In the genomic region with DNA sequence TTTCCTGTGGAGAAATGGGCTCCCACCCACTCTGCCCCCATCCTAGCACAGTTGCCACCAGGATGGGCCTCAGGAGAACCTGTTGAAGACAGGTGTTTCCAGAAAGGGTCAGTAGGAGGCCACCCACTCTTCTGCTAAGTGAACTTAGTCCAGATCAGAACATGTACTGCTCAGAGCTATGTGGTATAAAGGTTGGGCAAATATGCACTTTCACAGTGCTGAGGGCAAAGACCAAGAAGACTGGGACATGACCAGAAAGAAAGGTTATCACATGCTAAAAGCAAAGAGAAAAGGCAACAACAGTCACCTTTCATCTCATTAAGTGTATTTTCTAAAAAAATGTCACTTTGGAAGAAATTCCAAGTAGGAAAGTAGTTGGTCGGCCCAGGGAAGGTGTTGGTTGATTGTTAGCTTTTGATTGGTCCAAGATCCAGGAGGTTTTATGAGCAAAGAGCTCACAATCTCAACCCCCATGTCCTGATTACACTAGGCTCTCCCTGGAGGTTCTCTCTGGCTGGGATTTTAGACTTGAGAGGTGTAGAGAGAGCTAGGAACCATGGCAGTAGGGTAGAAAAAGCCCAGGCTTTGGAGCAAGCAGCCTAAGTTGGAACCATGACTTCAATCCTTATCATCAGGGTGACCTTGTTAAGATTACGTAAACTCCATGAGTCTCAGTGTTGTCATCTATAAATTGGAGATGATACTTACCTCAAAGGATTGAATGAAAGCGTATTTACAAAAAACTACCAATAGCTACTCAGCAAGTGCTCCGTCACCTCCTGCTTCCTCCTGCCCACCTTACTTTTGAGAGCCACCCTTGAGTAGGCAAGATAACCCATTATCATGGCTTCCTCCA, we compare ENCODE assay signal across 1 cellular context.
TF ChIP-seq lines count a peak whose summit lies in the region.

No MANE protein-coding gene starts in this region.

TF ChIP-seq in WTC11, 78 proteins besides CTCF, POLR2A, EP300 and RAD21 (continued from another document):
- no peak for TF ChIP-seq CDX4 (CRISPR knock-in tag; IDR thresholded peaks at IDR 0.05; ENCODE audit: borderline replicate concordance)
- 0 out of 2 replicates have a peak, but pooled peaks have one; percentile 28 for TF ChIP-seq GABPB1 (CRISPR knock-in tag; IDR thresholded peaks at IDR 0.05)
- TF ChIP-seq ZBTB21 (CRISPR knock-in tag; IDR thresholded peaks at IDR 0.05; ENCODE audit: borderline replicate concordance) = no peak
- TF ChIP-seq, protein P1, sequence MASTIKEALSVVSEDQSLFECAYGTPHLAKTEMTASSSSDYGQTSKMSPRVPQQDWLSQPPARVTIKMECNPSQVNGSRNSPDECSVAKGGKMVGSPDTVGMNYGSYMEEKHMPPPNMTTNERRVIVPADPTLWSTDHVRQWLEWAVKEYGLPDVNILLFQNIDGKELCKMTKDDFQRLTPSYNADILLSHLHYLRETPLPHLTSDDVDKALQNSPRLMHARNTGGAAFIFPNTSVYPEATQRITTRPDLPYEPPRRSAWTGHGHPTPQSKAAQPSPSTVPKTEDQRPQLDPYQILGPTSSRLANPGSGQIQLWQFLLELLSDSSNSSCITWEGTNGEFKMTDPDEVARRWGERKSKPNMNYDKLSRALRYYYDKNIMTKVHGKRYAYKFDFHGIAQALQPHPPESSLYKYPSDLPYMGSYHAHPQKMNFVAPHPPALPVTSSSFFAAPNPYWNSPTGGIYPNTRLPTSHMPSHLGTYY (CRISPR knock-in tag; IDR thresholded peaks at IDR 0.05) = no peak
TF ChIP-seq in WTC11: peak in this region for 1.
